8 cellular contexts compared by ENCODE assay signal in genomic region chr1:108877858-108878257, GRCh38. TPM values are rescaled to one million over a fixed set of nuclear protein-coding genes. Genes with fewer than 3 reads are reported as not detected.
A peak's percentile ranks its signal among the peaks of the same experiment; 100 is the strongest.
DNase-seq lines count a peak whose midpoint lies in the region; ATAC-seq and TF ChIP-seq lines count a peak whose summit lies in the region.

No MANE protein-coding gene starts in this region.

- intact Hi-C loops in A673 (cut with micrococcal nuclease; ENCODE audit: unreplicated experiment) = no loop called here

- peaks cover 24% of the 10 kb centered on the region for H3K79me2 ChIP-seq in hepatocyte

- H3K9me2 ChIP-seq in hepatocyte (replicated peaks; ENCODE audit: insufficient read depth) = no peaks in the 10 kb centered on the region

- no peak for TF ChIP-seq CTCF in A673 (conservative IDR thresholded peaks at IDR 0.05; ENCODE audit: low read depth, low read length)
- no peak for TF ChIP-seq CTCF in GM12865 (IDR thresholded peaks at IDR 0.05; ENCODE audit: insufficient read depth, low read depth, low read length, missing control alignments)
- TF ChIP-seq CTCF in WERI-Rb-1 (IDR thresholded peaks at IDR 0.05; ENCODE audit: low read depth, low read length) = no peak
- no peak for TF ChIP-seq CTCF in hepatocyte (IDR thresholded peaks at IDR 0.05; ENCODE audit: poor library complexity)

- H3K36me3 ChIP-seq in A673 (ENCODE audit: insufficient read depth, low read length, poor library complexity, severe bottlenecking) (no peaks in the 10 kb centered on the region), WERI-Rb-1 (peaks cover 3% of the 10 kb centered on the region), hepatocyte (replicated peaks; ENCODE audit: insufficient read depth, low read depth) (no peaks in the 10 kb centered on the region)

- BruUV-seq in A673 (replicated peaks; lab: Mats Ljungman, UMichigan) = TSS peak; percentile 60

- POLR2A ChIA-PET in A673 (lab: Charles Lee; ENCODE audit: low non-redundant PET) = interaction anchor here (0.7 kb wide), 1 partner anchor 50 kb away, joined by 3 read pairs; no protein-coding TSS in a partner anchor

- ATAC-seq in GM19467 (IDR thresholded peaks at IDR 0.05; ENCODE audit: unreplicated experiment) = no peak

- DNase-seq in A673 (ENCODE audit: low spot score) = peak; percentile 32
- no peak for DNase-seq in GM12865 (ENCODE audit: low read depth)
- no peak for DNase-seq in WERI-Rb-1
- no peak for DNase-seq in hepatocyte (ENCODE audit: low spot score)
- no peak for DNase-seq in NCI-H2029 (lab: John Stamatoyannopoulos, UW)
- no peak for DNase-seq in kidney tubule cell (ENCODE audit: low spot score)

- no peaks in the 10 kb centered on the region for H3K9me3 ChIP-seq in A673 (ENCODE audit: low read depth, low read length, poor library complexity, severe bottlenecking)
- no peaks in the 10 kb centered on the region for H3K9me3 ChIP-seq in WERI-Rb-1 (ENCODE audit: severe bottlenecking)
- H3K9me3 ChIP-seq in hepatocyte (ENCODE audit: low read depth) = no peaks in the 10 kb centered on the region

- CTCF ChIA-PET in A673 (lab: Charles Lee) = no interaction called here

- H3K27ac ChIP-seq in A673 (ENCODE audit: low read depth, low read length, poor library complexity, severe bottlenecking) (no peak overlapping the region), WERI-Rb-1 (peak overlapping the region; percentile 88), hepatocyte (no peak overlapping the region), skin epidermis (peak overlapping the region in 19 of 21 experiments; percentile 24 to 91 (median 83))

- peak overlapping the region; percentile 84 for H3K4me3 ChIP-seq in A673 (ENCODE audit: low read depth, low read length, poor library complexity, severe bottlenecking)
- H3K4me3 ChIP-seq in GM12865 (ENCODE audit: low read depth, low read length) = peak overlapping the region; percentile 95
- peak overlapping the region; percentile 98 for H3K4me3 ChIP-seq in WERI-Rb-1 (ENCODE audit: low read depth, low read length)
- H3K4me3 ChIP-seq in hepatocyte = peak overlapping the region; percentile 81
- H3K4me3 ChIP-seq in skin epidermis = peak overlapping the region; percentile 67 to 95 (median 75)

- 4% methylated on average over 8 of the region's 8 CpGs for WGBS in hepatocyte (ENCODE audit: low lambda C conversion rate, missing lambda C conversion rate)

- no peaks in the 10 kb centered on the region for H4K20me1 ChIP-seq in hepatocyte (ENCODE audit: insufficient read depth, poor library complexity, severe bottlenecking)

- H3K4me1 ChIP-seq in A673 (ENCODE audit: insufficient read depth, low read length, poor library complexity, severe bottlenecking) (peaks cover 16% of the 10 kb centered on the region), hepatocyte (ENCODE audit: insufficient read depth) (no peaks in the 10 kb centered on the region)

- no peaks in the 10 kb centered on the region for H3K27me3 ChIP-seq in A673 (replicated peaks; ENCODE audit: insufficient read depth, low read depth, low read length, poor library complexity)
- H3K27me3 ChIP-seq in WERI-Rb-1 (ENCODE audit: insufficient read depth, low read depth, severe bottlenecking) = no peaks in the 10 kb centered on the region
- H3K27me3 ChIP-seq in hepatocyte = no peaks in the 10 kb centered on the region

- peak overlapping the region; percentile 85 for H2AFZ ChIP-seq in hepatocyte

- H3K4me2 ChIP-seq in hepatocyte = peak overlapping the region; percentile 77

RNA-seq across cellular contexts. Expression of gene GPSM2, which starts 1.1 kb away (rescaled TPM):
- total RNA-seq in A673 (2021) (34.7 and 37.6 TPM in 2 replicates), hepatocyte (12.8 and 21.6 TPM in 2 replicates)
- polyA plus RNA-seq in hepatocyte = 7.2 and 7.3 TPM in 2 replicates

RNA-seq across cellular contexts. Expression of gene AKNAD1, which starts 21.0 kb away (rescaled TPM):
- total RNA-seq in A673 (2021) (0.54 TPM in 1 of 2 replicates, not detected in the other), hepatocyte (0.20 and 0.80 TPM in 2 replicates)
- not detected in 2 replicates for polyA plus RNA-seq in hepatocyte

Comparison
In these comparisons a context has a peak if more than half of its experiments do, and no peak if none do; other contexts are left out.
1. H3K27ac ChIP-seq: peak in WERI-Rb-1 (single experiment) and skin epidermis (19 of 21); none in A673 (single experiment) and hepatocyte (single experiment).
2. Peak in every context shown above with its lines, with median percentiles within 50 percentile points of each other: H3K4me3 ChIP-seq.